Comparison of ENCODE assay signal across 1 cellular context in genomic region chr19:2603320-2603719, GRCh38.
TF ChIP-seq lines count a peak whose summit lies in the region.

No MANE protein-coding gene starts in this region.

TF ChIP-seq in GM23338, 12 proteins besides CTCF, POLR2A, EP300 and RAD21 (continued from another document):
- TF ChIP-seq, protein P1, sequence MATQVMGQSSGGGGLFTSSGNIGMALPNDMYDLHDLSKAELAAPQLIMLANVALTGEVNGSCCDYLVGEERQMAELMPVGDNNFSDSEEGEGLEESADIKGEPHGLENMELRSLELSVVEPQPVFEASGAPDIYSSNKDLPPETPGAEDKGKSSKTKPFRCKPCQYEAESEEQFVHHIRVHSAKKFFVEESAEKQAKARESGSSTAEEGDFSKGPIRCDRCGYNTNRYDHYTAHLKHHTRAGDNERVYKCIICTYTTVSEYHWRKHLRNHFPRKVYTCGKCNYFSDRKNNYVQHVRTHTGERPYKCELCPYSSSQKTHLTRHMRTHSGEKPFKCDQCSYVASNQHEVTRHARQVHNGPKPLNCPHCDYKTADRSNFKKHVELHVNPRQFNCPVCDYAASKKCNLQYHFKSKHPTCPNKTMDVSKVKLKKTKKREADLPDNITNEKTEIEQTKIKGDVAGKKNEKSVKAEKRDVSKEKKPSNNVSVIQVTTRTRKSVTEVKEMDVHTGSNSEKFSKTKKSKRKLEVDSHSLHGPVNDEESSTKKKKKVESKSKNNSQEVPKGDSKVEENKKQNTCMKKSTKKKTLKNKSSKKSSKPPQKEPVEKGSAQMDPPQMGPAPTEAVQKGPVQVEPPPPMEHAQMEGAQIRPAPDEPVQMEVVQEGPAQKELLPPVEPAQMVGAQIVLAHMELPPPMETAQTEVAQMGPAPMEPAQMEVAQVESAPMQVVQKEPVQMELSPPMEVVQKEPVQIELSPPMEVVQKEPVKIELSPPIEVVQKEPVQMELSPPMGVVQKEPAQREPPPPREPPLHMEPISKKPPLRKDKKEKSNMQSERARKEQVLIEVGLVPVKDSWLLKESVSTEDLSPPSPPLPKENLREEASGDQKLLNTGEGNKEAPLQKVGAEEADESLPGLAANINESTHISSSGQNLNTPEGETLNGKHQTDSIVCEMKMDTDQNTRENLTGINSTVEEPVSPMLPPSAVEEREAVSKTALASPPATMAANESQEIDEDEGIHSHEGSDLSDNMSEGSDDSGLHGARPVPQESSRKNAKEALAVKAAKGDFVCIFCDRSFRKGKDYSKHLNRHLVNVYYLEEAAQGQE (IDR thresholded peaks at IDR 0.05; ENCODE audit: unreplicated experiment): no peak
- TF ChIP-seq EZH2 (IDR thresholded peaks at IDR 0.05; ENCODE audit: low read depth, unreplicated experiment) (no peak), CREB1 (CRISPR knock-in tag; IDR thresholded peaks at IDR 0.05; ENCODE audit: low read depth) (no peak), POLR2AphosphoS5 (IDR thresholded peaks at IDR 0.05; ENCODE audit: low read depth) (no peak)
